ENCODE assay signal across 1 cellular context in genomic region chrX:134459683-134460004, GRCh38.
TF ChIP-seq lines count a peak whose summit lies in the region.

No MANE protein-coding gene starts in this region.

TF ChIP-seq in GM23338, 12 proteins besides CTCF, POLR2A, EP300 and RAD21 (continued from another document):
- TF ChIP-seq REST (IDR thresholded peaks at IDR 0.05; ENCODE audit: unreplicated experiment) (no peak), EZH2phosphoT487 (IDR thresholded peaks at IDR 0.05; ENCODE audit: unreplicated experiment) (no peak), EZH2 (IDR thresholded peaks at IDR 0.05; ENCODE audit: low read depth, unreplicated experiment) (no peak), ZNF114 (CRISPR knock-in tag; IDR thresholded peaks at IDR 0.05) (no peak), JUNB (IDR thresholded peaks at IDR 0.05; ENCODE audit: unreplicated experiment) (no peak), CREB1 (CRISPR knock-in tag; IDR thresholded peaks at IDR 0.05; ENCODE audit: low read depth) (no peak), STAT1 (IDR thresholded peaks at IDR 0.05; ENCODE audit: unreplicated experiment) (no peak), ZNF331 (CRISPR knock-in tag; IDR thresholded peaks at IDR 0.05; ENCODE audit: low read depth) (no peak), POLR2AphosphoS5 (IDR thresholded peaks at IDR 0.05; ENCODE audit: low read depth) (no peak)
